1 cellular context compared by ENCODE assay signal in genomic region chr1:55816456-55816794, GRCh38.
TF ChIP-seq lines count a peak whose summit lies in the region.

No MANE protein-coding gene starts in this region.

TF ChIP-seq in GM12878, 131 proteins besides CTCF, POLR2A, EP300 and RAD21 (continued from another document and continues in another):
- TF ChIP-seq, protein P1, sequence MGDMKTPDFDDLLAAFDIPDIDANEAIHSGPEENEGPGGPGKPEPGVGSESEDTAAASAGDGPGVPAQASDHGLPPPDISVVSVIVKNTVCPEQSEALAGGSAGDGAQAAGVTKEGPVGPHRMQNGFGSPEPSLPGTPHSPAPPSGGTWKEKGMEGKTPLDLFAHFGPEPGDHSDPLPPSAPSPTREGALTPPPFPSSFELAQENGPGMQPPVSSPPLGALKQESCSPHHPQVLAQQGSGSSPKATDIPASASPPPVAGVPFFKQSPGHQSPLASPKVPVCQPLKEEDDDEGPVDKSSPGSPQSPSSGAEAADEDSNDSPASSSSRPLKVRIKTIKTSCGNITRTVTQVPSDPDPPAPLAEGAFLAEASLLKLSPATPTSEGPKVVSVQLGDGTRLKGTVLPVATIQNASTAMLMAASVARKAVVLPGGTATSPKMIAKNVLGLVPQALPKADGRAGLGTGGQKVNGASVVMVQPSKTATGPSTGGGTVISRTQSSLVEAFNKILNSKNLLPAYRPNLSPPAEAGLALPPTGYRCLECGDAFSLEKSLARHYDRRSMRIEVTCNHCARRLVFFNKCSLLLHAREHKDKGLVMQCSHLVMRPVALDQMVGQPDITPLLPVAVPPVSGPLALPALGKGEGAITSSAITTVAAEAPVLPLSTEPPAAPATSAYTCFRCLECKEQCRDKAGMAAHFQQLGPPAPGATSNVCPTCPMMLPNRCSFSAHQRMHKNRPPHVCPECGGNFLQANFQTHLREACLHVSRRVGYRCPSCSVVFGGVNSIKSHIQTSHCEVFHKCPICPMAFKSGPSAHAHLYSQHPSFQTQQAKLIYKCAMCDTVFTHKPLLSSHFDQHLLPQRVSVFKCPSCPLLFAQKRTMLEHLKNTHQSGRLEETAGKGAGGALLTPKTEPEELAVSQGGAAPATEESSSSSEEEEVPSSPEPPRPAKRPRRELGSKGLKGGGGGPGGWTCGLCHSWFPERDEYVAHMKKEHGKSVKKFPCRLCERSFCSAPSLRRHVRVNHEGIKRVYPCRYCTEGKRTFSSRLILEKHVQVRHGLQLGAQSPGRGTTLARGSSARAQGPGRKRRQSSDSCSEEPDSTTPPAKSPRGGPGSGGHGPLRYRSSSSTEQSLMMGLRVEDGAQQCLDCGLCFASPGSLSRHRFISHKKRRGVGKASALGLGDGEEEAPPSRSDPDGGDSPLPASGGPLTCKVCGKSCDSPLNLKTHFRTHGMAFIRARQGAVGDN (IDR thresholded peaks at IDR 0.05), result no peak
- no peak for TF ChIP-seq PRDM15 (CRISPR knock-in tag; IDR thresholded peaks at IDR 0.05)
- no peak for TF ChIP-seq STAT1 (conservative IDR thresholded peaks at IDR 0.05)
- TF ChIP-seq RELB (IDR thresholded peaks at IDR 0.05; ENCODE audit: low read depth), result 0 out of 2 replicates have a peak, but pooled peaks have one; percentile 17
- TF ChIP-seq IKZF1 (conservative IDR thresholded peaks at IDR 0.05), result peak; percentile 43
- TF ChIP-seq, protein P2, sequence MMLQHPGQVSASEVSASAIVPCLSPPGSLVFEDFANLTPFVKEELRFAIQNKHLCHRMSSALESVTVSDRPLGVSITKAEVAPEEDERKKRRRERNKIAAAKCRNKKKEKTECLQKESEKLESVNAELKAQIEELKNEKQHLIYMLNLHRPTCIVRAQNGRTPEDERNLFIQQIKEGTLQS (IDR thresholded peaks at IDR 0.05; ENCODE audit: borderline replicate concordance, extremely low read depth, low read depth, low read length), result no peak
- TF ChIP-seq SIX5 (IDR thresholded peaks at IDR 0.05; ENCODE audit: low read depth, low read length, severe bottlenecking), result no peak
- TF ChIP-seq CEBPB (IDR thresholded peaks at IDR 0.05; ENCODE audit: borderline replicate concordance in 1 of 2, low read depth in 2 of 2, low read length in 2 of 2), result no peak
- TF ChIP-seq FOS (IDR thresholded peaks at IDR 0.05; ENCODE audit: borderline replicate concordance, extremely low read depth, insufficient read length), result no peak
- TF ChIP-seq POLR2AphosphoS2 (IDR thresholded peaks at IDR 0.05; ENCODE audit: low read depth, low read length), result no peak
- TF ChIP-seq SMARCA5 (IDR thresholded peaks at IDR 0.05), result no peak
- TF ChIP-seq HDAC2 (IDR thresholded peaks at IDR 0.05), result no peak
- no peak for TF ChIP-seq ZNF592 (IDR thresholded peaks at IDR 0.05)
- TF ChIP-seq, protein P3, sequence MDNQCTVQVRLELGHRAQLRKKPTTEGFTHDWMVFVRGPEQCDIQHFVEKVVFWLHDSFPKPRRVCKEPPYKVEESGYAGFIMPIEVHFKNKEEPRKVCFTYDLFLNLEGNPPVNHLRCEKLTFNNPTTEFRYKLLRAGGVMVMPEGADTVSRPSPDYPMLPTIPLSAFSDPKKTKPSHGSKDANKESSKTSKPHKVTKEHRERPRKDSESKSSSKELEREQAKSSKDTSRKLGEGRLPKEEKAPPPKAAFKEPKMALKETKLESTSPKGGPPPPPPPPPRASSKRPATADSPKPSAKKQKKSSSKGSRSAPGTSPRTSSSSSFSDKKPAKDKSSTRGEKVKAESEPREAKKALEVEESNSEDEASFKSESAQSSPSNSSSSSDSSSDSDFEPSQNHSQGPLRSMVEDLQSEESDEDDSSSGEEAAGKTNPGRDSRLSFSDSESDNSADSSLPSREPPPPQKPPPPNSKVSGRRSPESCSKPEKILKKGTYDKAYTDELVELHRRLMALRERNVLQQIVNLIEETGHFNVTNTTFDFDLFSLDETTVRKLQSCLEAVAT (IDR thresholded peaks at IDR 0.05), result peak; percentile 50; the same call in 1 of the 2 replicates
- TF ChIP-seq NBN (IDR thresholded peaks at IDR 0.05), result no peak
- TF ChIP-seq CHD2 (IDR thresholded peaks at IDR 0.05; ENCODE audit: borderline replicate concordance, low read depth, low read length), result no peak
- TF ChIP-seq, protein P4, sequence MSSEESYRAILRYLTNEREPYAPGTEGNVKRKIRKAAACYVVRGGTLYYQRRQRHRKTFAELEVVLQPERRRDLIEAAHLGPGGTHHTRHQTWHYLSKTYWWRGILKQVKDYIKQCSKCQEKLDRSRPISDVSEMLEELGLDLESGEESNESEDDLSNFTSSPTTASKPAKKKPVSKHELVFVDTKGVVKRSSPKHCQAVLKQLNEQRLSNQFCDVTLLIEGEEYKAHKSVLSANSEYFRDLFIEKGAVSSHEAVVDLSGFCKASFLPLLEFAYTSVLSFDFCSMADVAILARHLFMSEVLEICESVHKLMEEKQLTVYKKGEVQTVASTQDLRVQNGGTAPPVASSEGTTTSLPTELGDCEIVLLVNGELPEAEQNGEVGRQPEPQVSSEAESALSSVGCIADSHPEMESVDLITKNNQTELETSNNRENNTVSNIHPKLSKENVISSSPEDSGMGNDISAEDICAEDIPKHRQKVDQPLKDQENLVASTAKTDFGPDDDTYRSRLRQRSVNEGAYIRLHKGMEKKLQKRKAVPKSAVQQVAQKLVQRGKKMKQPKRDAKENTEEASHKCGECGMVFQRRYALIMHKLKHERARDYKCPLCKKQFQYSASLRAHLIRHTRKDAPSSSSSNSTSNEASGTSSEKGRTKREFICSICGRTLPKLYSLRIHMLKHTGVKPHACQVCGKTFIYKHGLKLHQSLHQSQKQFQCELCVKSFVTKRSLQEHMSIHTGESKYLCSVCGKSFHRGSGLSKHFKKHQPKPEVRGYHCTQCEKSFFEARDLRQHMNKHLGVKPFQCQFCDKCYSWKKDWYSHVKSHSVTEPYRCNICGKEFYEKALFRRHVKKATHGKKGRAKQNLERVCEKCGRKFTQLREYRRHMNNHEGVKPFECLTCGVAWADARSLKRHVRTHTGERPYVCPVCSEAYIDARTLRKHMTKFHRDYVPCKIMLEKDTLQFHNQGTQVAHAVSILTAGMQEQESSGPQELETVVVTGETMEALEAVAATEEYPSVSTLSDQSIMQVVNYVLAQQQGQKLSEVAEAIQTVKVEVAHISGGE (CRISPR knock-in tag; IDR thresholded peaks at IDR 0.05), result no peak
- TF ChIP-seq IRF4 (IDR thresholded peaks at IDR 0.05; ENCODE audit: low read depth, low read length), result no peak
- TF ChIP-seq, protein P5, sequence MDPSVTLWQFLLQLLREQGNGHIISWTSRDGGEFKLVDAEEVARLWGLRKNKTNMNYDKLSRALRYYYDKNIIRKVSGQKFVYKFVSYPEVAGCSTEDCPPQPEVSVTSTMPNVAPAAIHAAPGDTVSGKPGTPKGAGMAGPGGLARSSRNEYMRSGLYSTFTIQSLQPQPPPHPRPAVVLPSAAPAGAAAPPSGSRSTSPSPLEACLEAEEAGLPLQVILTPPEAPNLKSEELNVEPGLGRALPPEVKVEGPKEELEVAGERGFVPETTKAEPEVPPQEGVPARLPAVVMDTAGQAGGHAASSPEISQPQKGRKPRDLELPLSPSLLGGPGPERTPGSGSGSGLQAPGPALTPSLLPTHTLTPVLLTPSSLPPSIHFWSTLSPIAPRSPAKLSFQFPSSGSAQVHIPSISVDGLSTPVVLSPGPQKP (IDR thresholded peaks at IDR 0.05; ENCODE audit: low read depth, low read length), result no peak
- no peak for TF ChIP-seq CHD1 (IDR thresholded peaks at IDR 0.05; ENCODE audit: low read depth, low read length)
- TF ChIP-seq RUNX3 (IDR thresholded peaks at IDR 0.05; ENCODE audit: low read length), result peak; percentile 87
- peak; percentile 49; the same call in 1 of the 2 replicates for TF ChIP-seq ATF7 (IDR thresholded peaks at IDR 0.05; ENCODE audit: low read depth)
- TF ChIP-seq NR2F1 (conservative IDR thresholded peaks at IDR 0.05), result peak; percentile 54; the same call in 1 of the 2 replicates
- TF ChIP-seq IKZF2 (IDR thresholded peaks at IDR 0.05), result peak; percentile 41 to 47; a peak in 1 of 4 replicates
- no peak for TF ChIP-seq RELA (IDR thresholded peaks at IDR 0.05; ENCODE audit: borderline replicate concordance, partially characterized antibody)
- TF ChIP-seq KDM1A (IDR thresholded peaks at IDR 0.05; ENCODE audit: borderline replicate concordance), result no peak
- no peak for TF ChIP-seq ZBED1 (IDR thresholded peaks at IDR 0.05; ENCODE audit: borderline replicate concordance)
- TF ChIP-seq BRCA1 (IDR thresholded peaks at IDR 0.05; ENCODE audit: low read depth, low read length), result no peak
- TF ChIP-seq BCLAF1 (IDR thresholded peaks at IDR 0.05), result no peak
- no peak for TF ChIP-seq CBX5 (IDR thresholded peaks at IDR 0.05; ENCODE audit: low read depth)
- no peak for TF ChIP-seq CHD4 (IDR thresholded peaks at IDR 0.05)
- no peak for TF ChIP-seq NR2C1 (IDR thresholded peaks at IDR 0.05)
- peak; percentile 74 for TF ChIP-seq CBFB (IDR thresholded peaks at IDR 0.05; ENCODE audit: low read depth)
- no peak for TF ChIP-seq TCF3 (IDR thresholded peaks at IDR 0.05; ENCODE audit: borderline replicate concordance, insufficient read depth, low read depth, low read length)
- TF ChIP-seq BCL11A (IDR thresholded peaks at IDR 0.05; ENCODE audit: low read depth, low read length), result no peak
- TF ChIP-seq SREBF1 (IDR thresholded peaks at IDR 0.05; ENCODE audit: low read length), result no peak
